In the genomic region with DNA sequence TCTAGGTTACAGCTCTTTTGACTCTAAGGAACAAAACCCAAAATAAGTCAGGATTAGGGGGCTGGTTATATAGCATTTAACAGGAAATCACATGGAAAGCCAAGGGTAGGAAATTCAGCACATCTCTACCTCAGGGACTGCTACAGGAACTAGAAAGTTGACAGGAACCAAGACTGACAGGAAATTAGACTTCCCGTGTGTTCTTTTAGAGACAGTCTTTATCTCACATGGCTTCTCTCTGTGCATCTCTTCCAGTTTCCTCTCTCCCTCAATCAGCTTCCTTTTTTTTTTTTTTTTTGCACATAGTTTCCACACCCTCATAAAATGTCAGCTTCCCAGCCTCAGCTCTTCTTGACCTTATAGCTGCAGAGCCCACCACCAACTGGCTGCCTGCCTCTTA, we compare ENCODE assay signal across 17 cellular contexts. TPM values are rescaled to one million over a fixed set of nuclear protein-coding genes. Genes with fewer than 3 reads are reported as not detected.
DNase-seq lines count a peak whose midpoint lies in the region; ATAC-seq and TF ChIP-seq lines count a peak whose summit lies in the region.
"Had no signal": no experiment of that assay in that cellular context is flagged by ENCODE, and none has a peak within 500 bp of the region (broad histone marks: within the 10 kb centered on the region; RNA-seq: fewer than 3 reads in every experiment).

No MANE protein-coding gene starts in this region.

- peaks cover 62% of the 10 kb centered on the region for H3K4me1 ChIP-seq in GM23248 (ENCODE audit: insufficient read depth)
- H3K4me1 ChIP-seq in lower lobe of right lung, result peaks cover 42% of the 10 kb centered on the region

- H3K27ac Mint-ChIP-seq in T-helper 17 cell, result peak overlapping the region; percentile 5
- H3K27ac Mint-ChIP-seq: endodermal cell had no signal

- no peaks in the 10 kb centered on the region for H3K9me2 ChIP-seq in GM23248 (ENCODE audit: insufficient read depth)

- intact Hi-C loops in lower lobe of right lung (cut with DNase I) (no loop called here), posterior cingulate gyrus (cut with DNase I) (no loop called here)

- DNase-seq in DMS 273 (lab: John Stamatoyannopoulos, UW; ENCODE audit: unreplicated experiment) (peak; percentile 16), DMS 273 treated with DMSO at 0.1 percent for 48 hours (lab: John Stamatoyannopoulos, UW) (no peak), GM23248 (peak; percentile 32), T-helper 17 cell (no peak), lower lobe of right lung (no peak), SW480 (ENCODE audit: low spot score) (no peak), posterior cingulate gyrus (no peak)
- DNase-seq in stimulated activated CD4-positive, alpha-beta T cell treated with anti-CD3 and anti-CD28 coated beads, Interleukin-2, amount 100 ng/mL, for 48 hours, result no peak
- DNase-seq: activated CD8-positive, alpha-beta memory T cell treated with anti-CD3 and anti-CD28 coated beads for 24 hours; endodermal cell; hippocampal formation; mesendoderm; NCI-H226 had no signal

- peaks cover 43% of the 10 kb centered on the region for H3K4me1 Mint-ChIP-seq in T-helper 17 cell

- peaks cover 84% of the 10 kb centered on the region for H3F3A ChIP-seq in GM23248 (ENCODE audit: insufficient read depth)

- H3K9me3 ChIP-seq in GM23248 (ENCODE audit: low read depth) (no peaks in the 10 kb centered on the region), T-helper 17 cell (ENCODE audit: control insufficient read depth, low read length, poor library complexity, severe bottlenecking) (no peaks in the 10 kb centered on the region), lower lobe of right lung (no peaks in the 10 kb centered on the region)
- H3K9me3 ChIP-seq: ascending aorta, right atrium auricular region, suprapubic skin had no signal

- H3K27me3 Mint-ChIP-seq in T-helper 17 cell, result no peaks in the 10 kb centered on the region

- H3K27me3 ChIP-seq in GM23248 (replicated peaks; ENCODE audit: insufficient read depth) (no peaks in the 10 kb centered on the region), lower lobe of right lung (ENCODE audit: low read depth) (no peaks in the 10 kb centered on the region)
- H3K27me3 ChIP-seq: ascending aorta, right atrium auricular region, suprapubic skin had no signal

- H3K36me3 Mint-ChIP-seq in T-helper 17 cell (ENCODE audit: low read depth), result no peaks in the 10 kb centered on the region

- WGBS in GM23248 (ENCODE audit: low coverage in 1 of 2, low lambda C conversion rate in 2 of 2, missing lambda C conversion rate in 2 of 2), 2 experiments, result 0 to 11% methylated on average over 1 of the region's 1 CpG

- H3K36me3 ChIP-seq in GM23248 (ENCODE audit: low read depth) (peaks cover 16% of the 10 kb centered on the region; the same call in 1 of the 2 replicates), lower lobe of right lung (no peaks in the 10 kb centered on the region)
- H3K36me3 ChIP-seq: ascending aorta, right atrium auricular region, suprapubic skin had no signal

- ATAC-seq in T-helper 17 cell, result no peak
- no peak for ATAC-seq in lower lobe of right lung

- H3K4me2 ChIP-seq in GM23248 (ENCODE audit: unreplicated experiment), result peak overlapping the region; percentile 99

- H3K4me3 ChIP-seq in GM23248, result peak overlapping the region; percentile 93
- H3K4me3 ChIP-seq in lower lobe of right lung, result no peak overlapping the region
- H3K4me3 ChIP-seq: ascending aorta, right atrium auricular region, suprapubic skin had no signal

- peaks cover 97% of the 10 kb centered on the region for H3K79me2 ChIP-seq in GM23248 (ENCODE audit: insufficient read depth)

- peak overlapping the region; percentile 81 for H3K27ac ChIP-seq in GM23248
- peak overlapping the region; percentile 5 for H3K27ac ChIP-seq in lower lobe of right lung
- H3K27ac ChIP-seq: 22Rv1, ascending aorta, right atrium auricular region, suprapubic skin had no signal

- no peak overlapping the region for H2AFZ ChIP-seq in GM23248

- H3K9ac ChIP-seq in GM23248, result peak overlapping the region; percentile 2; the same call in 1 of the 2 replicates

- H4K20me1 ChIP-seq in GM23248 (ENCODE audit: insufficient read depth), result peaks cover 14% of the 10 kb centered on the region; the same call in 1 of the 2 replicates

- no peak for TF ChIP-seq CTCF in lower lobe of right lung (IDR thresholded peaks at IDR 0.05)

- in situ Hi-C loops in GM23248 (cut with MboI), result no loop called here

- H3K4me3 Mint-ChIP-seq in T-helper 17 cell, result peak overlapping the region; percentile 72
- H3K4me3 Mint-ChIP-seq: endodermal cell had no signal

RNA-seq across cellular contexts. Expression of a gene that starts 4.8 kb away (rescaled TPM):
- 113 and 127 TPM in 2 replicates for total RNA-seq in GM23248 (2014; rRNA removed; shearing (Covaris generic))
- 161 and 165 TPM in 2 replicates for polyA plus RNA-seq in GM23248 (2016; fragmentation: Nextera tagmentation; extraction: Ambion mirVana)
- 1 to 10 TPM; 6.4 to 7.8 TPM for total RNA-seq in T-helper 17 cell
- total RNA-seq in lower lobe of right lung, result 15.2 TPM

Comparison
In these comparisons a context has a peak if more than half of its experiments do, and no peak if none do; other contexts are left out.
1. DNase-seq: peak in DMS 273 (single experiment) and GM23248 (single experiment); none in DMS 273 treated with DMSO at 0.1 percent for 48 hours (single experiment), T-helper 17 cell (0 of 3), lower lobe of right lung (single experiment), SW480 (single experiment), posterior cingulate gyrus (0 of 10) and stimulated activated CD4-positive, alpha-beta T cell treated with anti-CD3 and anti-CD28 coated beads, Interleukin-2, amount 100 ng/mL, for 48 hours (0 of 2).